23 cellular contexts compared by ENCODE assay signal in genomic region chr18:69953191-69953590, GRCh38. TPM values are rescaled to one million over a fixed set of nuclear protein-coding genes. Genes with fewer than 3 reads are reported as not detected.
"Had no signal": no experiment of that assay in that cellular context is flagged by ENCODE, and none has a peak within 500 bp of the region (broad histone marks: within the 10 kb centered on the region; RNA-seq: fewer than 3 reads in every experiment).

No MANE protein-coding gene starts in this region.

- H3K4me3 ChIP-seq: cardiac muscle cell, esophagus squamous epithelium, heart right ventricle, left ventricle myocardium inferior, neural progenitor cell, SJSA1, stomach, vagina had no signal

- H3K4me1 ChIP-seq: esophagus squamous epithelium, SJSA1, stomach had no signal

- H3K27ac ChIP-seq: cardiac muscle cell, esophagus squamous epithelium, heart right ventricle, left ventricle myocardium inferior, neural progenitor cell, SJSA1, stomach, vagina had no signal

- H3K36me3 Mint-ChIP-seq: neural progenitor cell had no signal

- H3K27me3 ChIP-seq: cardiac muscle cell, esophagus squamous epithelium, heart right ventricle, neural progenitor cell, SJSA1, stomach, vagina had no signal

- H3K27me3 Mint-ChIP-seq: progenitor cell of endocrine pancreas had no signal

- ATAC-seq: heart right ventricle had no signal

- H3K4me3 Mint-ChIP-seq: activated naive CD4-positive, alpha-beta T cell treated with anti-CD3 and anti-CD28 coated beads for 36 hours; immature natural killer cell; neural progenitor cell had no signal

- DNase-seq: activated CD4-positive, alpha-beta T cell treated with anti-CD3 and anti-CD28 coated beads, Interleukin-2, amount 50 U/mL, for 48 hours; activated CD4-positive, CD25-positive, alpha-beta regulatory T cell; activated naive CD4-positive, alpha-beta T cell treated with anti-CD3 and anti-CD28 coated beads for 36 hours; amygdala; dermis blood vessel endothelial cell; effector memory CD4-positive, alpha-beta T cell; esophagus squamous epithelium; heart right ventricle; immature natural killer cell; kidney glomerular epithelial cell; left ventricle myocardium inferior; mammary epithelial cell; midbrain; stimulated activated CD4-positive, alpha-beta T cell treated with anti-CD3 and anti-CD28 coated beads, Interleukin-2, amount 100 ng/mL, for 24 hours; stomach; T1000; trophoblast cell had no signal

- H3K4me1 Mint-ChIP-seq: neural progenitor cell had no signal

- H3K9me3 Mint-ChIP-seq: immature natural killer cell, neural progenitor cell had no signal

- H3K27ac Mint-ChIP-seq: immature natural killer cell, neural progenitor cell, progenitor cell of endocrine pancreas had no signal

- H3K36me3 ChIP-seq: cardiac muscle cell, esophagus squamous epithelium, heart right ventricle, left ventricle myocardium inferior, neural progenitor cell, SJSA1, stomach, vagina had no signal

- H3K9me3 ChIP-seq: esophagus squamous epithelium, SJSA1, stomach, vagina had no signal

RNA-seq across cellular contexts. Expression of gene CD226, which starts 5.5 kb away (rescaled TPM):
- polyA plus RNA-seq: cardiac muscle cell, endothelial cell of umbilical vein had no signal
